8 cellular contexts compared by ENCODE assay signal in genomic region chr10:15859865-15860691, GRCh38.
A peak's percentile ranks its signal among the peaks of the same experiment; 100 is the strongest.
DNase-seq lines count a peak whose midpoint lies in the region; ATAC-seq and TF ChIP-seq lines count a peak whose summit lies in the region.

MINDY3 (minus strand) TSS chr10:15860507; CDS start chr10:15860299, 208 bp downstream.

- H3K36me3 ChIP-seq in OCI-LY1 (ENCODE audit: insufficient read depth, low read length): 0 out of 2 replicates have a peak, but pooled peaks cover 6% of the 10 kb centered on the region

- H4K20me1 ChIP-seq in OCI-LY1 (ENCODE audit: insufficient read depth, low read length): no peaks in the 10 kb centered on the region

- H3F3A ChIP-seq in OCI-LY1 (ENCODE audit: insufficient read depth, low read length): no peaks in the 10 kb centered on the region

- peaks cover 46% of the 10 kb centered on the region for H3K79me2 ChIP-seq in OCI-LY1 (ENCODE audit: insufficient read depth, low read length)

- DNase-seq in COR-L47 (lab: John Stamatoyannopoulos, UW) (peak; percentile 60), HS-27A (ENCODE audit: low read depth) (peak; percentile 27), epidermal melanocyte (ENCODE audit: insufficient read length, low spot score) (peak; percentile 54), middle frontal gyrus (ENCODE audit: extremely low spot score, low spot score) (peak; percentile 87)
- DNase-seq in activated CD8-positive, alpha-beta memory T cell treated with anti-CD3 and anti-CD28 coated beads, Interleukin-2, amount 50 U/mL, for 4 hours: peak; percentile 80
- DNase-seq in stimulated activated CD8-positive, alpha-beta memory T cell treated with anti-CD3 and anti-CD28 coated beads, Interleukin-2, amount 100 ng/mL, for 1 hour (ENCODE audit: low read depth in 2 of 2): peak; percentile 63 to 68

- peak within 1 kb of the TSS; percentile 84 for H3K4me3 ChIP-seq in OCI-LY1 (ENCODE audit: low read depth, low read length, poor library complexity, severe bottlenecking)

- peak; percentile 80 for ATAC-seq in GM19468 (IDR thresholded peaks at IDR 0.05; ENCODE audit: extremely low read depth, unreplicated experiment)

- no peaks in the 10 kb centered on the region for H3K9me2 ChIP-seq in OCI-LY1 (ENCODE audit: low read depth, low read length)

- H3K9me3 ChIP-seq in OCI-LY1 (ENCODE audit: low read length): no peaks in the 10 kb centered on the region

- peak within 1 kb of the TSS; percentile 36 for H2AFZ ChIP-seq in OCI-LY1 (ENCODE audit: low read length)

- H3K9ac ChIP-seq in OCI-LY1 (ENCODE audit: low read length): peak within 1 kb of the TSS; percentile 82

- H3K4me1 ChIP-seq in OCI-LY1 (ENCODE audit: insufficient read depth, low read length, severe bottlenecking): peaks cover 24% of the 10 kb centered on the region

- TF ChIP-seq CTCF in OCI-LY1 (IDR thresholded peaks at IDR 0.05; ENCODE audit: low read length): 0 out of 2 replicates have a peak, but pooled peaks have one; percentile 4

- H3K4me2 ChIP-seq in OCI-LY1 (ENCODE audit: low read length): peak within 1 kb of the TSS; percentile 70

- H3K27ac ChIP-seq in OCI-LY1 (ENCODE audit: low read depth, low read length, poor library complexity, severe bottlenecking): peak within 1 kb of the TSS; percentile 48

- no peaks in the 10 kb centered on the region for H3K27me3 ChIP-seq in OCI-LY1 (ENCODE audit: insufficient read depth, low read length)

Comparison
In these comparisons a context has a peak if more than half of its experiments do, and no peak if none do; other contexts are left out.
1. Peak in every context shown above with its lines: DNase-seq, ATAC-seq, H3K4me3 ChIP-seq and H3K27ac ChIP-seq.
2. DNase-seq: peak in every context shown above with its lines; median percentile 87 in middle frontal gyrus; 80 in activated CD8-positive, alpha-beta memory T cell treated with anti-CD3 and anti-CD28 coated beads, Interleukin-2, amount 50 U/mL, for 4 hours; 66 in stimulated activated CD8-positive, alpha-beta memory T cell treated with anti-CD3 and anti-CD28 coated beads, Interleukin-2, amount 100 ng/mL, for 1 hour; 60 in COR-L47; 54 in epidermal melanocyte; 27 in HS-27A.